Comparison of ENCODE assay signal across 7 cellular contexts in genomic region chr17:16652847-16653366, GRCh38. TPM values are rescaled to one million over a fixed set of nuclear protein-coding genes. Genes with fewer than 3 reads are reported as not detected.
DNase-seq lines count a peak whose midpoint lies in the region; ATAC-seq lines count a peak whose summit lies in the region.

No MANE protein-coding gene starts in this region.

- peak; percentile 29 for ATAC-seq in GM19035 (IDR thresholded peaks at IDR 0.05; ENCODE audit: unreplicated experiment)
- ATAC-seq in central memory CD8-positive, alpha-beta T cell (replicated peaks; ENCODE audit: extremely low read depth, poor library complexity, severe bottlenecking) = no peak
- no peak for ATAC-seq in HG03520 (IDR thresholded peaks at IDR 0.05; ENCODE audit: unreplicated experiment)

- no peaks in the 10 kb centered on the region for H3K27me3 ChIP-seq in MG63

- H3K4me3 ChIP-seq in MG63 (peak overlapping the region; percentile 79), urinary bladder (ENCODE audit: low read depth, low read length) (peak overlapping the region; percentile 64)

- H3K27ac Mint-ChIP-seq in central memory CD8-positive, alpha-beta T cell (ENCODE audit: low read depth) = peak overlapping the region; percentile 24

- peaks cover 3% of the 10 kb centered on the region for H3K36me3 Mint-ChIP-seq in central memory CD8-positive, alpha-beta T cell (ENCODE audit: insufficient read depth)

- H3K4me1 ChIP-seq in urinary bladder (ENCODE audit: insufficient read depth) = no peaks in the 10 kb centered on the region

- H3K4me3 Mint-ChIP-seq in central memory CD8-positive, alpha-beta T cell = peak overlapping the region; percentile 87

- whole genome bisulfite sequencing in urinary bladder = 7% methylated on average over 8 of the region's 8 CpGs

- H3K27me3 Mint-ChIP-seq in central memory CD8-positive, alpha-beta T cell = peaks cover 4% of the 10 kb centered on the region

- H3K9me3 ChIP-seq in MG63 = no peaks in the 10 kb centered on the region

- no peak for DNase-seq in MG63
- no peak for DNase-seq in central memory CD8-positive, alpha-beta T cell (ENCODE audit: low spot score in 2 of 2)
- peak; percentile 39 for DNase-seq in medulla oblongata (ENCODE audit: extremely low spot score)
- DNase-seq in COLO668 (lab: John Stamatoyannopoulos, UW; ENCODE audit: unreplicated experiment) = no peak

- H3K36me3 ChIP-seq in MG63 (peaks cover 2% of the 10 kb centered on the region; the same call in 1 of the 2 replicates), urinary bladder (ENCODE audit: insufficient read depth) (no peaks in the 10 kb centered on the region)

- H3K27ac ChIP-seq in urinary bladder (ENCODE audit: low read depth) = peak overlapping the region; percentile 90

- peaks cover 17% of the 10 kb centered on the region for H3K4me1 Mint-ChIP-seq in central memory CD8-positive, alpha-beta T cell

- no peaks in the 10 kb centered on the region for H3K9me3 Mint-ChIP-seq in central memory CD8-positive, alpha-beta T cell

RNA-seq across cellular contexts. Expression of gene ZNF624, which starts 0.7 kb away (rescaled TPM):
- 1.9 and 2.8 TPM in 2 replicates for total RNA-seq in MG63 (2014; rRNA removed; shearing (Covaris generic); ENCODE audit: low replicate concordance)
- 24.1 TPM for total RNA-seq in urinary bladder
- polyA plus RNA-seq in urinary bladder = 2.1 TPM

RNA-seq across cellular contexts. Expression of gene CCDC144A, which starts 37.1 kb away (rescaled TPM):
- total RNA-seq in MG63 (2014; rRNA removed; shearing (Covaris generic); ENCODE audit: low replicate concordance) = 0.02 and 0.26 TPM in 2 replicates
- 4.7 TPM for total RNA-seq in urinary bladder
- polyA plus RNA-seq in urinary bladder = 1.3 TPM
